ENCODE assay signal across 9 cellular contexts in genomic region chr5:59036274-59036961, GRCh38.
DNase-seq lines count a peak whose midpoint lies in the region; ATAC-seq and TF ChIP-seq lines count a peak whose summit lies in the region.
"Had no signal": no experiment of that assay in that cellular context is flagged by ENCODE, and none has a peak within 500 bp of the region (broad histone marks: within the 10 kb centered on the region; RNA-seq: fewer than 3 reads in every experiment).

No MANE protein-coding gene starts in this region.

- H3K27ac Mint-ChIP-seq in activated CD4-positive, alpha-beta T cell treated with anti-CD3 and anti-CD28 coated beads, Interleukin-2, amount 10 ng/mL, durations not matched to agents 7 days and 5 days: peak overlapping the region; percentile 99
- H3K27ac Mint-ChIP-seq: dendritic cell treated with granulocyte-macrophage colony-stimulating factor and Interleukin-4, amounts not matched to agents 40 ng/mL and 50 ng/mL, for 4 days had no signal

- peak overlapping the region; percentile 84 for H3K4me3 Mint-ChIP-seq in activated CD4-positive, alpha-beta T cell treated with anti-CD3 and anti-CD28 coated beads, Interleukin-2, amount 10 ng/mL, durations not matched to agents 7 days and 5 days
- H3K4me3 Mint-ChIP-seq: dendritic cell treated with granulocyte-macrophage colony-stimulating factor and Interleukin-4, amounts not matched to agents 40 ng/mL and 50 ng/mL, for 4 days had no signal

- no peaks in the 10 kb centered on the region for H3K27me3 Mint-ChIP-seq in activated CD4-positive, alpha-beta T cell treated with anti-CD3 and anti-CD28 coated beads, Interleukin-2, amount 10 ng/mL, durations not matched to agents 7 days and 5 days

- CTCF ChIA-PET in activated CD4-positive, alpha-beta T cell treated with anti-CD3 and anti-CD28 coated beads, Interleukin-2, amount 10 ng/mL, durations not matched to agents 7 days and 5 days (lab: Charles Lee): interaction anchor here (0.8 to 3.5 kb wide), 10 partner anchors 9 to 152 kb away, joined by 3 to 21 read pairs (median 3); no protein-coding TSS in a partner anchor

- no peak overlapping the region for H3K4me3 ChIP-seq in fibroblast of the aortic adventitia (ENCODE audit: low read depth, low read length)

- DNase-seq in AG09319 (ENCODE audit: extremely low read depth, low read depth): peak; percentile 90
- DNase-seq in LoVo (ENCODE audit: low spot score): peak; percentile 87
- peak; percentile 61 for DNase-seq in activated CD4-positive, alpha-beta T cell treated with anti-CD3 and anti-CD28 coated beads, Interleukin-2, amount 10 ng/mL, durations not matched to agents 7 days and 5 days
- DNase-seq in fibroblast of the aortic adventitia (ENCODE audit: low read depth): peak; percentile 96
- DNase-seq in stimulated activated CD4-positive, alpha-beta T cell treated with anti-CD3 and anti-CD28 coated beads, Interleukin-4, amount 100 ng/mL, for 24 hours: peak; percentile 38
- no peak for DNase-seq in NCI-H146 treated with DMSO at 0.1 percent for 48 hours (lab: John Stamatoyannopoulos, UW; ENCODE audit: unreplicated experiment)
- no peak for DNase-seq in occipital lobe (lab: John Stamatoyannopoulos, UW)

- TF ChIP-seq CTCF in AG09319 (IDR thresholded peaks at IDR 0.05; ENCODE audit: low read depth, low read length) (no peak), fibroblast of the aortic adventitia (IDR thresholded peaks at IDR 0.05; ENCODE audit: insufficient read depth, low read length) (no peak)

- POLR2A ChIA-PET in activated CD4-positive, alpha-beta T cell treated with anti-CD3 and anti-CD28 coated beads, Interleukin-2, amount 10 ng/mL, durations not matched to agents 7 days and 5 days (lab: Charles Lee): interaction anchor here (0.7 to 2.5 kb wide), 3 partner anchors 88 to 145 kb away, joined by 3 to 14 read pairs (median 4); no protein-coding TSS in a partner anchor

- peaks cover 52% of the 10 kb centered on the region for H3K4me1 Mint-ChIP-seq in activated CD4-positive, alpha-beta T cell treated with anti-CD3 and anti-CD28 coated beads, Interleukin-2, amount 10 ng/mL, durations not matched to agents 7 days and 5 days

- peaks cover 52% of the 10 kb centered on the region for H3K36me3 Mint-ChIP-seq in activated CD4-positive, alpha-beta T cell treated with anti-CD3 and anti-CD28 coated beads, Interleukin-2, amount 10 ng/mL, durations not matched to agents 7 days and 5 days (ENCODE audit: low read depth)

- peaks cover 2% of the 10 kb centered on the region for H3K9me3 Mint-ChIP-seq in activated CD4-positive, alpha-beta T cell treated with anti-CD3 and anti-CD28 coated beads, Interleukin-2, amount 10 ng/mL, durations not matched to agents 7 days and 5 days
- H3K9me3 Mint-ChIP-seq: dendritic cell treated with granulocyte-macrophage colony-stimulating factor and Interleukin-4, amounts not matched to agents 40 ng/mL and 50 ng/mL, for 4 days had no signal

- no peak for ATAC-seq in HG02981 (IDR thresholded peaks at IDR 0.05; ENCODE audit: unreplicated experiment)

Comparison
In these comparisons a context has a peak if more than half of its experiments do, and no peak if none do; other contexts are left out.
1. DNase-seq: peak in AG09319 (single experiment), LoVo (single experiment), activated CD4-positive, alpha-beta T cell treated with anti-CD3 and anti-CD28 coated beads, Interleukin-2, amount 10 ng/mL, durations not matched to agents 7 days and 5 days (single experiment), fibroblast of the aortic adventitia (single experiment) and stimulated activated CD4-positive, alpha-beta T cell treated with anti-CD3 and anti-CD28 coated beads, Interleukin-4, amount 100 ng/mL, for 24 hours (single experiment); none in NCI-H146 treated with DMSO at 0.1 percent for 48 hours (single experiment) and occipital lobe (single experiment).